In genomic region chr18:710418-711300, GRCh38 we compare ENCODE assay signal across 1 cellular context.
TF ChIP-seq lines count a peak whose summit lies in the region.

No MANE protein-coding gene starts in this region.

TF ChIP-seq in GM23338, 12 proteins besides CTCF, POLR2A, EP300 and RAD21 (continued from another document):
- TF ChIP-seq ZNF462 (CRISPR knock-in tag; IDR thresholded peaks at IDR 0.05), result no peak
- no peak for TF ChIP-seq POLR2AphosphoS5 (IDR thresholded peaks at IDR 0.05; ENCODE audit: low read depth)
- TF ChIP-seq NANOG (IDR thresholded peaks at IDR 0.05; ENCODE audit: borderline replicate concordance), result no peak
- no peak for TF ChIP-seq STAT1 (IDR thresholded peaks at IDR 0.05; ENCODE audit: unreplicated experiment)
- TF ChIP-seq ZNF114 (CRISPR knock-in tag; IDR thresholded peaks at IDR 0.05), result no peak
- TF ChIP-seq ZNF331 (CRISPR knock-in tag; IDR thresholded peaks at IDR 0.05; ENCODE audit: low read depth), result no peak
